9 cellular contexts compared by ENCODE assay signal in the genomic region with DNA sequence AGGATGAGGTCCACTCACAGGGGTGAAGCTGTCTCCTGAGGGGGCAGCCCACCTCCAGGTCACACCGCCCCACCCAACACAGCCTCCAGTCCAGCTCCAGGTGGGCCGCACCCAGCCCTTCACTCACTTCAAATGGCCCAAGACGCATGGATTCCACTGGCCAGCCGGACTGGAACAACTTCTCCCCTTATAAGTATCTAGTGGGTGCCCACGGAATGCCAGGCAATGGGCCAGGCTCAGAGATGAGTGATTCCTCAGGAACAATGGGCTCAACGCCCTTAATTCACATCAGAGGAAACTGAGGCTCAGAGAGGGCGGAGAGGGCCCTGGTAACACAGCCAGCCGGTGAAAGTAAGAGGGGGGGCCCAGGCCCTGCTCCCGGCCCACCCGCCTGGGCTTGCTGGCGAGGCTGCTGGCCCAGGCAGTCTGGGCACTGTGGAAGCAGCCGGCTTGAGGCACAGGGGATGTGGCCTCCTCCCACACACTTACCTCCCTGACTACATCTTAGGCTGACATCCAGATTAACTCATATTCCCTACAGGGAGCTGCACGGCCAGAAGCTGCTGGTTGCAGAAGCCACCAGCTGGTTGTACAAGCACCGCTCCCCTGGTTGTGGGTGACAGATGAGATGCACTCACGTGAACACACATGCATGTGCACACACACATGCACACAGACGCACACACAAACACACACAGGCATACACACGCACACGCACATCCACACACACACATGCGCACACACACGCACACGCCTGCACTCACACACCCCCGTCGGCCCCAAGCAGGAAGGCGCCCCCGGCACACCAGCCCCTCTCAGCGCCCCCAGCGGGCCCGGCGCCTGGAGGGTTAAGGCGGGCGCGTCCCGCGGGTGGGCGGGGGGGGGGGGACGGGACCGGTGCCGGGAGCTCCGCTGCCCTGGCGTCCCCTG. TPM values are rescaled to one million over a fixed set of nuclear protein-coding genes. Genes with fewer than 3 reads are reported as not detected.
A peak's percentile ranks its signal among the peaks of the same experiment; 100 is the strongest.
DNase-seq lines count a peak whose midpoint lies in the region; ATAC-seq, FAIRE-seq and TF ChIP-seq lines count a peak whose summit lies in the region.
"Had no signal": no experiment of that assay in that cellular context is flagged by ENCODE, and none has a peak within 500 bp of the region (broad histone marks: within the 10 kb centered on the region; RNA-seq: fewer than 3 reads in every experiment).

No MANE protein-coding gene starts in this region.

- H3K9me3 Mint-ChIP-seq in naive B cell: peaks cover 0 to 2% (median 0%) of the 10 kb centered on the region in 7 donors

- peak overlapping the region; percentile 97 for H3K4me3 ChIP-seq in A549

- peak overlapping the region; percentile 96 to 97 for H3K27ac ChIP-seq in A549

- CTCF ChIA-PET in A549 (lab: Yijun Ruan, JAX): interaction anchor here (0.6 to 1.5 kb wide), 2 partner anchors 19 to 71 kb away, joined by 3 read pairs; no protein-coding TSS in a partner anchor

- TF ChIP-seq CTCF in A549 (IDR thresholded peaks at IDR 0.05): no peak

- H3K4me3 Mint-ChIP-seq in T-helper 17 cell (peak overlapping the region; percentile 84), naive B cell (peak overlapping the region; percentile 61 to 95 (median 80))

- TF ChIP-seq EP300 in A549 (IDR thresholded peaks at IDR 0.05): no peak

- peak overlapping the region; percentile 49 for H3K27ac Mint-ChIP-seq in T-helper 17 cell
- H3K27ac Mint-ChIP-seq in naive B cell: peak overlapping the region in 2 of 6 donors; percentile 8 to 79

- peaks cover 60% of the 10 kb centered on the region for H3K27me3 Mint-ChIP-seq in T-helper 17 cell
- peaks cover 31 to 65% (median 60%) of the 10 kb centered on the region in 3 donors for H3K27me3 Mint-ChIP-seq in naive B cell

- TF ChIP-seq POLR2A in A549 (IDR thresholded peaks at IDR 0.05; ENCODE audit: low read length) (no peak), H54 (IDR thresholded peaks at IDR 0.05; ENCODE audit: low read depth, low read length) (no peak)

- H3K9me3 ChIP-seq in A549: no peaks in the 10 kb centered on the region
- H3K9me3 ChIP-seq in T-helper 17 cell (ENCODE audit: control insufficient read depth, low read length, poor library complexity, severe bottlenecking): no peaks in the 10 kb centered on the region

- WGBS in A549 (ENCODE audit: missing lambda C conversion rate): 58% methylated on average over 21 of the region's 40 CpGs

- peaks cover 21% of the 10 kb centered on the region for H3K4me1 ChIP-seq in A549

- ATAC-seq in A549 (peak; percentile 10 to 28; a peak in 5 of 6 replicates), T-helper 17 cell (no peak), esophagus mucosa (peak; percentile 34), naive B cell (ENCODE audit: low read depth in 2 of 2) (peak in 1 of 2 donors; percentile 11), GM21360 (IDR thresholded peaks at IDR 0.05; ENCODE audit: unreplicated experiment) (no peak), HG02938 (IDR thresholded peaks at IDR 0.05; ENCODE audit: unreplicated experiment) (no peak)

- peak overlapping the region; percentile 96 for H3K4me2 ChIP-seq in A549

- H3K36me3 Mint-ChIP-seq in T-helper 17 cell (ENCODE audit: low read depth): peaks cover 8% of the 10 kb centered on the region
- no peaks in the 10 kb centered on the region for H3K36me3 Mint-ChIP-seq in naive B cell

- peak; percentile 35 to 52 for DNase-seq in A549 (ENCODE audit: low read depth in 1 of 2, low spot score in 1 of 2)
- peak; percentile 99 for DNase-seq in H54 (ENCODE audit: insufficient read length, low spot score)
- no peak for DNase-seq in T-helper 17 cell
- DNase-seq in naive B cell: no peak
- no peak for DNase-seq in HUDEP-2 (lab: John Stamatoyannopoulos, UW; ENCODE audit: unreplicated experiment in 76 of 76)

- peaks cover 5% of the 10 kb centered on the region for H3K4me1 Mint-ChIP-seq in T-helper 17 cell
- peaks cover 0 to 4% (median 4%) of the 10 kb centered on the region in 3 donors for H3K4me1 Mint-ChIP-seq in naive B cell

- FAIRE-seq in A549 (lab: Jason Lieb, UNC) (no peak), H54 (lab: Jason Lieb, UNC) (peak; percentile 84)
- FAIRE-seq: colon had no signal

- POLR2A ChIA-PET in A549 (lab: Yijun Ruan, JAX): interaction anchor here (0.5 to 1.2 kb wide), 5 partner anchors 16 to 576 kb away, joined by 3 to 6 read pairs (median 4); no protein-coding TSS in a partner anchor

- TF ChIP-seq RAD21 in A549 (conservative IDR thresholded peaks at IDR 0.05 in 1 of 2, IDR thresholded peaks at IDR 0.05 in 1 of 2): no peak

TF ChIP-seq in A549, 52 proteins besides CTCF, POLR2A, EP300 and RAD21 (continues in another document):
- TF ChIP-seq REST (IDR thresholded peaks at IDR 0.05) (no peak), FOSB (CRISPR knock-in tag; IDR thresholded peaks at IDR 0.05) (no peak), NR3C1 (IDR thresholded peaks at IDR 0.05) (no peak), CBX8 (IDR thresholded peaks at IDR 0.05) (no peak), HOXA7 (CRISPR knock-in tag; IDR thresholded peaks at IDR 0.05) (no peak), GATA3 (IDR thresholded peaks at IDR 0.05; ENCODE audit: borderline replicate concordance) (no peak), CHD2 (IDR thresholded peaks at IDR 0.05; ENCODE audit: low read length, partially characterized antibody) (no peak), CHD4 (IDR thresholded peaks at IDR 0.05; ENCODE audit: borderline replicate concordance) (no peak), HMGXB4 (CRISPR knock-in tag; IDR thresholded peaks at IDR 0.05; ENCODE audit: borderline replicate concordance) (no peak), ZSCAN20 (CRISPR knock-in tag; IDR thresholded peaks at IDR 0.05) (no peak), POLR2AphosphoS2 (conservative IDR thresholded peaks at IDR 0.05; ENCODE audit: low read length) (no peak)
- TF ChIP-seq, protein P1, sequence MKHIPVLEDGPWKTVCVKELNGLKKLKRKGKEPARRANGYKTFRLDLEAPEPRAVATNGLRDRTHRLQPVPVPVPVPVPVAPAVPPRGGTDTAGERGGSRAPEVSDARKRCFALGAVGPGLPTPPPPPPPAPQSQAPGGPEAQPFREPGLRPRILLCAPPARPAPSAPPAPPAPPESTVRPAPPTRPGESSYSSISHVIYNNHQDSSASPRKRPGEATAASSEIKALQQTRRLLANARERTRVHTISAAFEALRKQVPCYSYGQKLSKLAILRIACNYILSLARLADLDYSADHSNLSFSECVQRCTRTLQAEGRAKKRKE (CRISPR knock-in tag; IDR thresholded peaks at IDR 0.05; ENCODE audit: low read depth): no peak
- TF ChIP-seq, protein P2, sequence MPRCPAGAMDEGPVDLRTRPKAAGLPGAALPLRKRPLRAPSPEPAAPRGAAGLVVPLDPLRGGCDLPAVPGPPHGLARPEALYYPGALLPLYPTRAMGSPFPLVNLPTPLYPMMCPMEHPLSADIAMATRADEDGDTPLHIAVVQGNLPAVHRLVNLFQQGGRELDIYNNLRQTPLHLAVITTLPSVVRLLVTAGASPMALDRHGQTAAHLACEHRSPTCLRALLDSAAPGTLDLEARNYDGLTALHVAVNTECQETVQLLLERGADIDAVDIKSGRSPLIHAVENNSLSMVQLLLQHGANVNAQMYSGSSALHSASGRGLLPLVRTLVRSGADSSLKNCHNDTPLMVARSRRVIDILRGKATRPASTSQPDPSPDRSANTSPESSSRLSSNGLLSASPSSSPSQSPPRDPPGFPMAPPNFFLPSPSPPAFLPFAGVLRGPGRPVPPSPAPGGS (IDR thresholded peaks at IDR 0.05): no peak

RNA-seq across cellular contexts. Expression of gene FAM20C, which starts 1.0 kb away (rescaled TPM):
- 5.6 and 7.6 TPM in 2 replicates for polyA plus RNA-seq in A549 (2011; rRNA removed)
- polyA plus RNA-seq in A549 (2012; cell fraction: cytosol; rRNA removed): 15.2 and 19.4 TPM in 2 replicates
- polyA plus RNA-seq in A549 (2012; cell fraction: nucleus; rRNA removed): 21.9 and 28.3 TPM in 2 replicates
- 15.5 to 20.3 TPM (median 17.8 TPM) in 3 replicates for polyA plus RNA-seq in A549 (2017; fragmentation: RNase III; extraction: RNeasy Plus Mini Kit Qiagen cat#74134 plus additional on column Dnase treatment)
- polyA minus RNA-seq in A549 (2011; rRNA and poly(A)+ RNA removed): 7.1 and 8.6 TPM in 2 replicates
- total RNA-seq in T-helper 17 cell: 1 to 10 TPM; 1.4 to 2.8 TPM
- 12.6 TPM for total RNA-seq in esophagus mucosa
- polyA plus RNA-seq in naive B cell (ENCODE audit: low read depth in 6 of 6): under 1 TPM in 1 of 6 donors, not detected in 5; 0.18 TPM

Comparison
In these comparisons a context has a peak if more than half of its experiments do, and no peak if none do; other contexts are left out.
1. ATAC-seq: peak in A549 (2 of 2) and esophagus mucosa (single experiment); none in T-helper 17 cell (single experiment), GM21360 (single experiment) and HG02938 (single experiment).
2. DNase-seq: peak in A549 (2 of 2) and H54 (single experiment); none in T-helper 17 cell (0 of 3), naive B cell (single experiment) and HUDEP-2 (0 of 76).